In the genomic region with DNA sequence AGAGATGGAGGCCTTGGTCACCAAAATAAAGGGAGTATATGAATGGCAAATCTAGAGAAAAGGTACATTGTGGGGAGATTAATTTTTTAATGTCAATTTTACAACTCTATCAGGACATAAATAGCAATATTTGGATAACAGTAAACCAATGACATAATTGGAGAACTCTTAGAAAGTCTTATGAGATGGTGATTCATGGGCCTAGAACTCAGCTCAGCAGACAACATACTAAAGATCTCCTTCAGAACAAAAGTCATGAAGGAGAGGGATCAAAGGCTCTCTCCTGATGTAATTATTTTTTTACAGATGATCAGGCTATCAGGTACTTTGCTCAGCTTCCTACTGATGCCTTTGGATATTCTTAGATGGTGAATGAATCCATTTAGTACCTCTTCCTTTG, we compare ENCODE assay signal across 18 cellular contexts.
"Had no signal": no experiment of that assay in that cellular context is flagged by ENCODE, and none has a peak within 500 bp of the region (broad histone marks: within the 10 kb centered on the region; RNA-seq: fewer than 3 reads in every experiment).

No MANE protein-coding gene starts in this region.

- H3K36me3 ChIP-seq: esophagus muscularis mucosa, heart right ventricle, left ventricle myocardium inferior, tibial artery had no signal

- H3K4me3 ChIP-seq: esophagus muscularis mucosa, heart right ventricle, left ventricle myocardium inferior, tibial artery had no signal

- H3K27ac ChIP-seq: esophagus muscularis mucosa, heart right ventricle, left ventricle myocardium inferior, tibial artery had no signal

- DNase-seq: activated CD4-positive, alpha-beta T cell treated with anti-CD3 and anti-CD28 coated beads for 4 hours; activated CD4-positive, alpha-beta T cell treated with anti-CD3 and anti-CD28 coated beads, Interleukin-2, amount 50 U/mL, for 48 hours; activated CD4-positive, CD25-positive, alpha-beta regulatory T cell; activated naive CD4-positive, alpha-beta T cell treated with Interleukin-2 at 50 U/mL for 16 hours; activated naive CD8-positive, alpha-beta T cell treated with anti-CD3 and anti-CD28 coated beads for 36 hours; activated T-cell treated with anti-CD3 and anti-CD28 coated beads, Interleukin-2, amount 50 U/mL, for 48 hours; amniotic stem cell; cerebellar nuclear complex; effector memory CD4-positive, alpha-beta T cell; heart right ventricle; kidney; left ventricle myocardium inferior; midbrain; natural killer cell; right cardiac atrium; stimulated activated CD4-positive, alpha-beta T cell treated with anti-CD3 and anti-CD28 coated beads, Interleukin-12 subunit alpha, Interleukin-12 subunit beta, amount 100 ng/mL, for 4 hours; tibial artery had no signal

- H3K4me1 ChIP-seq: esophagus muscularis mucosa, heart right ventricle, left ventricle myocardium inferior, tibial artery had no signal

- H3K9me3 ChIP-seq: esophagus muscularis mucosa, heart right ventricle, left ventricle myocardium inferior, tibial artery had no signal
